Comparison of ENCODE assay signal across 1 cellular context in the genomic region with DNA sequence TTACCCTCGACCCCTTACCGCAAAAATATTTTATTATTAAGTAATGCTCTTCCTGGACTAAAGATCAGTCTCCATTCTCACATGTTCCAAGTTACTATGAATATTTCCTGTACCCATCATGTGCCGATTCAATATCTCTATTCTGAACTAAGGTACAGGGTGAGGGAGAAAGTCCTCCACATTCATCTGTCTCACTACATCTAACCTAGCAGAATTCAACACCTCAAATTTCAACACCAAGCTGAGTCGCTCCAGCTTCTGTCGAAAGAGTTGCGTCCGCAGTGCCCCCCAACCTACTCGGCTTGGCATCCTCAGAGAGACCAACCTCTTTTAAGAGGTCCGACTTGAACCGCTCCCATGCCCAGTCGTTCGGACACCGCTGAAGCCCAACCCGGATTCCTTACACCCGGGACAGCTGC.
TF ChIP-seq lines count a peak whose summit lies in the region.

No MANE protein-coding gene starts in this region.

TF ChIP-seq in SK-N-SH, 30 proteins besides CTCF, POLR2A, EP300 and RAD21 (continued from another document):
- TF ChIP-seq TEAD4 (IDR thresholded peaks at IDR 0.05; ENCODE audit: borderline replicate concordance, insufficient read depth) (no peak), JUND (IDR thresholded peaks at IDR 0.05) (no peak), RFX5 (IDR thresholded peaks at IDR 0.05; ENCODE audit: low read length) (no peak), POLR2AphosphoS5 (IDR thresholded peaks at IDR 0.05; ENCODE audit: low read depth, low read length) (no peak), SMC3 (IDR thresholded peaks at IDR 0.05; ENCODE audit: low read depth, low read length) (no peak)
- TF ChIP-seq, protein P1, sequence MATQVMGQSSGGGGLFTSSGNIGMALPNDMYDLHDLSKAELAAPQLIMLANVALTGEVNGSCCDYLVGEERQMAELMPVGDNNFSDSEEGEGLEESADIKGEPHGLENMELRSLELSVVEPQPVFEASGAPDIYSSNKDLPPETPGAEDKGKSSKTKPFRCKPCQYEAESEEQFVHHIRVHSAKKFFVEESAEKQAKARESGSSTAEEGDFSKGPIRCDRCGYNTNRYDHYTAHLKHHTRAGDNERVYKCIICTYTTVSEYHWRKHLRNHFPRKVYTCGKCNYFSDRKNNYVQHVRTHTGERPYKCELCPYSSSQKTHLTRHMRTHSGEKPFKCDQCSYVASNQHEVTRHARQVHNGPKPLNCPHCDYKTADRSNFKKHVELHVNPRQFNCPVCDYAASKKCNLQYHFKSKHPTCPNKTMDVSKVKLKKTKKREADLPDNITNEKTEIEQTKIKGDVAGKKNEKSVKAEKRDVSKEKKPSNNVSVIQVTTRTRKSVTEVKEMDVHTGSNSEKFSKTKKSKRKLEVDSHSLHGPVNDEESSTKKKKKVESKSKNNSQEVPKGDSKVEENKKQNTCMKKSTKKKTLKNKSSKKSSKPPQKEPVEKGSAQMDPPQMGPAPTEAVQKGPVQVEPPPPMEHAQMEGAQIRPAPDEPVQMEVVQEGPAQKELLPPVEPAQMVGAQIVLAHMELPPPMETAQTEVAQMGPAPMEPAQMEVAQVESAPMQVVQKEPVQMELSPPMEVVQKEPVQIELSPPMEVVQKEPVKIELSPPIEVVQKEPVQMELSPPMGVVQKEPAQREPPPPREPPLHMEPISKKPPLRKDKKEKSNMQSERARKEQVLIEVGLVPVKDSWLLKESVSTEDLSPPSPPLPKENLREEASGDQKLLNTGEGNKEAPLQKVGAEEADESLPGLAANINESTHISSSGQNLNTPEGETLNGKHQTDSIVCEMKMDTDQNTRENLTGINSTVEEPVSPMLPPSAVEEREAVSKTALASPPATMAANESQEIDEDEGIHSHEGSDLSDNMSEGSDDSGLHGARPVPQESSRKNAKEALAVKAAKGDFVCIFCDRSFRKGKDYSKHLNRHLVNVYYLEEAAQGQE (IDR thresholded peaks at IDR 0.05; ENCODE audit: low read depth, low read length) = no peak
